In the genomic region with DNA sequence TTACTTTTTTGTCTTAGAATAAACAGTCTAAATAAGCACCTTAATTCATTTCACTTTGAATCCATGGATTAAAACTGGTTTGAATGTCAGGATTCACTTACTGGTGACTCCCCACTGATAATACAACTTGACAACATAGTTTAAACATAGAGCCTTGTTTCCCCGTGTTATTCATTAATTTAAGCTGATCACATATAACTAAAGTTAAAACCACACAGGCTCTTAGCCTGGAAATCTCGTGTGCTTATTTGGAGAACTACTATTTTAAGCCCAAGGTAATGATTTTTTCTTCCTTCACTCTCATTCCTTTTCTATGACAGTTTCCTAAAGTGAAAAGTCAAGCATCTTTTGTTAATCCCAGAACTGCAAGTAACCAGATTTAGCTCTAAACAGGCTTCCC, we compare ENCODE assay signal across 13 cellular contexts.
"Had no signal": no experiment of that assay in that cellular context is flagged by ENCODE, and none has a peak within 500 bp of the region (broad histone marks: within the 10 kb centered on the region; RNA-seq: fewer than 3 reads in every experiment).

No MANE protein-coding gene starts in this region.

- H3K27ac Mint-ChIP-seq: activated naive CD4-positive, alpha-beta T cell treated with anti-CD3 and anti-CD28 coated beads for 36 hours; activated T-helper 1 cell treated with anti-CD3 and anti-CD28 coated beads, Interleukin-12 subunit alpha, Interleukin-12 subunit beta, Interleukin-2, Interleukin-4 antibody, amounts not matched to agents 30 ng/mL and 10 ng/mL and 1 ng/mL, durations not matched to agents 14 hours and 24 hours and 36 hours; stimulated activated naive B cell treated with anti-CD40 and anti-IgM and Interleukin-4, amounts not matched to agents 10 μg/mL and 1 μg/mL and 100 μg/mL, for 72 hours; type B pancreatic cell had no signal

- H3K9me3 ChIP-seq: gastrocnemius medialis had no signal

- H3K4me3 ChIP-seq: gastrocnemius medialis had no signal

- DNase-seq: activated CD4-positive, alpha-beta T cell treated with anti-CD3 and anti-CD28 coated beads for 48 hours; activated naive CD4-positive, alpha-beta T cell treated with anti-CD3 and anti-CD28 coated beads for 36 hours; amniotic stem cell; gastrocnemius medialis; left ventricle myocardium superior; mesendoderm; right cardiac atrium; stimulated activated CD4-positive, alpha-beta T cell treated with anti-CD3 and anti-CD28 coated beads, Interleukin-1b, Interleukin-23, amount 100 ng/mL, for 48 hours; stimulated activated naive B cell treated with anti-CD40 and anti-IgM and Interleukin-4, amounts not matched to agents 10 μg/mL and 1 μg/mL and 100 μg/mL, for 72 hours; T1000; WERI-Rb-1 had no signal

- H3K27ac ChIP-seq: gastrocnemius medialis, WERI-Rb-1 had no signal

- H3K36me3 ChIP-seq: gastrocnemius medialis had no signal

- H3K4me3 Mint-ChIP-seq: activated naive CD4-positive, alpha-beta T cell treated with anti-CD3 and anti-CD28 coated beads for 36 hours; activated T-helper 1 cell treated with anti-CD3 and anti-CD28 coated beads, Interleukin-12 subunit alpha, Interleukin-12 subunit beta, Interleukin-2, Interleukin-4 antibody, amounts not matched to agents 30 ng/mL and 10 ng/mL and 1 ng/mL, durations not matched to agents 14 hours and 24 hours and 36 hours; stimulated activated naive B cell treated with anti-CD40 and anti-IgM and Interleukin-4, amounts not matched to agents 10 μg/mL and 1 μg/mL and 100 μg/mL, for 72 hours; type B pancreatic cell had no signal

- H3K27me3 Mint-ChIP-seq: stimulated activated naive B cell treated with anti-CD40 and anti-IgM and Interleukin-4, amounts not matched to agents 10 μg/mL and 1 μg/mL and 100 μg/mL, for 72 hours; type B pancreatic cell had no signal

- ATAC-seq: gastrocnemius medialis; stimulated activated naive B cell treated with anti-CD40 and anti-IgM and Interleukin-4, amounts not matched to agents 10 μg/mL and 1 μg/mL and 100 μg/mL, for 72 hours had no signal

- H3K9me3 Mint-ChIP-seq: activated naive CD4-positive, alpha-beta T cell treated with anti-CD3 and anti-CD28 coated beads for 36 hours; activated T-helper 1 cell treated with anti-CD3 and anti-CD28 coated beads, Interleukin-12 subunit alpha, Interleukin-12 subunit beta, Interleukin-2, Interleukin-4 antibody, amounts not matched to agents 30 ng/mL and 10 ng/mL and 1 ng/mL, durations not matched to agents 14 hours and 24 hours and 36 hours; stimulated activated naive B cell treated with anti-CD40 and anti-IgM and Interleukin-4, amounts not matched to agents 10 μg/mL and 1 μg/mL and 100 μg/mL, for 72 hours; type B pancreatic cell had no signal

- H3K27me3 ChIP-seq: gastrocnemius medialis had no signal
